17 cellular contexts compared by ENCODE assay signal in genomic region chr20:35598476-35598875, GRCh38. TPM values are rescaled to one million over a fixed set of nuclear protein-coding genes. Genes with fewer than 3 reads are reported as not detected.
DNase-seq lines count a peak whose midpoint lies in the region; ATAC-seq and TF ChIP-seq lines count a peak whose summit lies in the region.
"Had no signal": no experiment of that assay in that cellular context is flagged by ENCODE, and none has a peak within 500 bp of the region (broad histone marks: within the 10 kb centered on the region; RNA-seq: fewer than 3 reads in every experiment).

No MANE protein-coding gene starts in this region.

- H3K9me3 ChIP-seq in CD4-positive, CD25-positive, alpha-beta regulatory T cell (ENCODE audit: control insufficient read depth in 2 of 2, low read length in 2 of 2), result no peaks in the 10 kb centered on the region

- H3K4me3 ChIP-seq in CD4-positive, CD25-positive, alpha-beta regulatory T cell (ENCODE audit: low read depth, low read length), result no peak overlapping the region
- H3K4me3 ChIP-seq: GM12878 had no signal

- peaks cover 18% of the 10 kb centered on the region for H3K4me1 ChIP-seq in CD4-positive, CD25-positive, alpha-beta regulatory T cell (ENCODE audit: control insufficient read depth, insufficient read depth, low read length, poor library complexity, severe bottlenecking)

- DNase-seq in CD4-positive, CD25-positive, alpha-beta regulatory T cell, result no peak
- peak; percentile 45 for DNase-seq in D341Med (ENCODE audit: low spot score)
- peak; percentile 39 for DNase-seq in RPMI8226
- DNase-seq in endothelial cell (ENCODE audit: low spot score), result no peak
- no peak for DNase-seq in midbrain (lab: John Stamatoyannopoulos, UW)
- DNase-seq in GOT3 (lab: John Stamatoyannopoulos, UW), result no peak
- DNase-seq: CD8-positive, alpha-beta memory T cell; HCEC 1CT; NCI-H1048; NCI-H1694; NCI-H2081; T-helper 2 cell had no signal

- no peaks in the 10 kb centered on the region for H3K27me3 ChIP-seq in CD4-positive, CD25-positive, alpha-beta regulatory T cell (ENCODE audit: control insufficient read depth, insufficient read depth, low read length)

- H3K36me3 Mint-ChIP-seq in CD4-positive, CD25-positive, alpha-beta regulatory T cell, result no peaks in the 10 kb centered on the region
- peaks cover 7% of the 10 kb centered on the region for H3K36me3 Mint-ChIP-seq in endothelial cell (ENCODE audit: low read depth, unreplicated experiment)

- H3K27ac Mint-ChIP-seq in CD4-positive, CD25-positive, alpha-beta regulatory T cell, result peak overlapping the region in 2 of 3 donors; percentile 20 to 74
- peak overlapping the region; percentile 38 for H3K27ac Mint-ChIP-seq in endothelial cell (ENCODE audit: unreplicated experiment)
- H3K27ac Mint-ChIP-seq: B cell had no signal

- H3K4me1 Mint-ChIP-seq in CD4-positive, CD25-positive, alpha-beta regulatory T cell, result peaks cover 0 to 16% (median 7%) of the 10 kb centered on the region in 4 donors
- H3K4me1 Mint-ChIP-seq in endothelial cell (ENCODE audit: unreplicated experiment), result peaks cover 2% of the 10 kb centered on the region

- no peak for TF ChIP-seq CTCF in endothelial cell (IDR thresholded peaks at IDR 0.05; ENCODE audit: unreplicated experiment)

- H3K36me3 ChIP-seq in CD4-positive, CD25-positive, alpha-beta regulatory T cell (ENCODE audit: control insufficient read depth, insufficient read depth, low read length), result no peaks in the 10 kb centered on the region

- H3K9me3 Mint-ChIP-seq in CD4-positive, CD25-positive, alpha-beta regulatory T cell, result no peaks in the 10 kb centered on the region
- no peaks in the 10 kb centered on the region for H3K9me3 Mint-ChIP-seq in endothelial cell (ENCODE audit: unreplicated experiment)
- H3K9me3 Mint-ChIP-seq: CD8-positive, alpha-beta memory T cell had no signal

- no peak overlapping the region for H3K4me3 Mint-ChIP-seq in CD4-positive, CD25-positive, alpha-beta regulatory T cell
- H3K4me3 Mint-ChIP-seq in endothelial cell (ENCODE audit: unreplicated experiment), result peak overlapping the region; percentile 21
- H3K4me3 Mint-ChIP-seq: B cell had no signal

- H3K27ac ChIP-seq in CD4-positive, CD25-positive, alpha-beta regulatory T cell (ENCODE audit: insufficient read depth, low read length, poor library complexity, severe bottlenecking), result no peak overlapping the region
- H3K27ac ChIP-seq: C4-2B, HL-60 had no signal

- H3K27me3 Mint-ChIP-seq in CD4-positive, CD25-positive, alpha-beta regulatory T cell, result peaks cover 69% of the 10 kb centered on the region
- peaks cover 18% of the 10 kb centered on the region for H3K27me3 Mint-ChIP-seq in endothelial cell (ENCODE audit: unreplicated experiment)

- no peak for ATAC-seq in CD4-positive, CD25-positive, alpha-beta regulatory T cell (ENCODE audit: low read depth in 2 of 2)
- ATAC-seq in HG03175 (IDR thresholded peaks at IDR 0.05; ENCODE audit: unreplicated experiment), result no peak
- ATAC-seq: GM12878 had no signal

RNA-seq across cellular contexts. Expression of gene SPAG4, which starts 17.2 kb away (rescaled TPM):
- total RNA-seq in CD4-positive, CD25-positive, alpha-beta regulatory T cell, result 21.8 TPM
- polyA plus RNA-seq in CD4-positive, CD25-positive, alpha-beta regulatory T cell, result 1 to 10 TPM in 1 of 4 donors, under 1 TPM in 3; 0.11 to 1.2 (median 0.34) TPM
- 15.2 TPM for total RNA-seq in endothelial cell (ENCODE audit: unreplicated experiment)

RNA-seq across cellular contexts. Expression of gene ERGIC3, which starts 56.6 kb away (rescaled TPM):
- 132 TPM for total RNA-seq in CD4-positive, CD25-positive, alpha-beta regulatory T cell
- 100 to 1,000 TPM; 121 to 138 (median 131) TPM for polyA plus RNA-seq in CD4-positive, CD25-positive, alpha-beta regulatory T cell
- 282 TPM for total RNA-seq in endothelial cell (ENCODE audit: unreplicated experiment)

Comparison
In these comparisons a context has a peak if more than half of its experiments do, and no peak if none do; other contexts are left out.
1. DNase-seq: peak in D341Med (single experiment) and RPMI8226 (single experiment); none in CD4-positive, CD25-positive, alpha-beta regulatory T cell (0 of 3), endothelial cell (single experiment), midbrain (single experiment) and GOT3 (single experiment).